In the genomic region with DNA sequence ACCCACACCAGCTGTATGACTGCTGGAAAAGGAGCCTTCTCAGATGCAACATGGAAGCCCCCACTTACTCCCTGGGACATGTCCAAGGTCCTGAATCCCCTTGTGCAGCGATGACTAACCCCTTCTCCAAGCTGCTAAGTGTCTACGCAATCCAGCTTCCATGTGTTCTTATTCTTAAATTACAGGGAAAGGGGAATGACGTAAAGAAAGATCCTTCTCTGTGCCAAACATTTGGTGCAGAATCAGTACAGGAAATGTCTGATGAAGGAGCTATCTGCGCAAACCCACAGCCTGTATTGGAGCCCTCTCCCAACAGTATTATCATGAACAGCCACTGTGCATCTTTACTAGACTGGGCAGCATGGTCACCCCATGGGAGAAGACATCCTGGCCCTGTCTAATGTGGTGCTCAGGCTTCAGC, we compare ENCODE assay signal across 14 cellular contexts.
DNase-seq lines count a peak whose midpoint lies in the region; ATAC-seq and TF ChIP-seq lines count a peak whose summit lies in the region.
"Had no signal": no experiment of that assay in that cellular context is flagged by ENCODE, and none has a peak within 500 bp of the region (broad histone marks: within the 10 kb centered on the region; RNA-seq: fewer than 3 reads in every experiment).

No MANE protein-coding gene starts in this region.

- H3K27ac ChIP-seq in mesendoderm (ENCODE audit: low read depth, low read length): no peak overlapping the region
- no peak overlapping the region for H3K27ac ChIP-seq in tibial nerve
- H3K27ac ChIP-seq in Peyer's patch: peak overlapping the region in 1 of 4 donors; percentile 32
- H3K27ac ChIP-seq: vagina had no signal

- no peak overlapping the region for H2BK15ac ChIP-seq in mesendoderm (replicated peaks; ENCODE audit: low read depth)

- H3K56ac ChIP-seq in mesendoderm (ENCODE audit: low read length): no peak overlapping the region

- H3K4me3 ChIP-seq in fibroblast of mammary gland (ENCODE audit: control insufficient read depth, low read depth, low read length): no peak overlapping the region
- H3K4me3 ChIP-seq in mesendoderm (ENCODE audit: low read length): no peak overlapping the region
- H3K4me3 ChIP-seq in tibial nerve: no peak overlapping the region
- no peak overlapping the region for H3K4me3 ChIP-seq in Peyer's patch
- H3K4me3 ChIP-seq: vagina had no signal

- H3K4me2 ChIP-seq in mesendoderm (ENCODE audit: low read length): no peak overlapping the region

- ATAC-seq in GM21619 (IDR thresholded peaks at IDR 0.05; ENCODE audit: unreplicated experiment): no peak
- ATAC-seq: WTC11 had no signal

- no peak overlapping the region for H3K18ac ChIP-seq in mesendoderm (ENCODE audit: low read length)

- no CpG with 5 or more reads among the region's 4 CpGs for WGBS in mesendoderm (ENCODE audit: extremely low coverage, insufficient coverage, low lambda C conversion rate)
- 74 to 81% methylated on average over 4 of the region's 4 CpGs for WGBS in tibial nerve, 2 donors

- H4K5ac ChIP-seq in mesendoderm (ENCODE audit: low read length): no peak overlapping the region

- no peaks in the 10 kb centered on the region for H3K9me3 ChIP-seq in tibial nerve
- no peaks in the 10 kb centered on the region for H3K9me3 ChIP-seq in Peyer's patch
- H3K9me3 ChIP-seq: vagina had no signal

- TF ChIP-seq CTCF in fibroblast of mammary gland (conservative IDR thresholded peaks at IDR 0.05; ENCODE audit: control insufficient read depth, insufficient read depth, low read depth, low read length): no peak
- TF ChIP-seq CTCF in tibial nerve (IDR thresholded peaks at IDR 0.05): no peak
- no peak for TF ChIP-seq CTCF in Peyer's patch (IDR thresholded peaks at IDR 0.05)

- no peak overlapping the region for H2BK5ac ChIP-seq in mesendoderm (ENCODE audit: low read length)

- no peak overlapping the region for H3K9ac ChIP-seq in mesendoderm (ENCODE audit: low read length)

- no peaks in the 10 kb centered on the region for H3K79me1 ChIP-seq in mesendoderm (ENCODE audit: low read length)

- H2BK120ac ChIP-seq in mesendoderm (ENCODE audit: low read depth, low read length): no peak overlapping the region

- H4K8ac ChIP-seq in mesendoderm (ENCODE audit: low read depth, low read length): no peak overlapping the region

- no peaks in the 10 kb centered on the region for H3K4me1 ChIP-seq in mesendoderm (ENCODE audit: control insufficient read depth, low read depth, low read length)
- peaks cover 0 to 1% (median 0%) of the 10 kb centered on the region in 4 donors for H3K4me1 ChIP-seq in tibial nerve
- no peaks in the 10 kb centered on the region for H3K4me1 ChIP-seq in Peyer's patch
- H3K4me1 ChIP-seq: vagina had no signal

- no peak overlapping the region for H3K4ac ChIP-seq in mesendoderm (ENCODE audit: low read depth, low read length)

- H3K36me3 ChIP-seq in mesendoderm (ENCODE audit: control insufficient read depth, insufficient read depth, low read length): no peaks in the 10 kb centered on the region
- no peaks in the 10 kb centered on the region for H3K36me3 ChIP-seq in tibial nerve
- H3K36me3 ChIP-seq in Peyer's patch: peaks cover 0 to 3% (median 0%) of the 10 kb centered on the region in 3 donors
- H3K36me3 ChIP-seq: vagina had no signal

- DNase-seq in AG20443 (ENCODE audit: low spot score) (peak; percentile 37), NCI-H226 (peak; percentile 10), fibroblast of mammary gland (ENCODE audit: low read depth) (peak; percentile 88), mesendoderm (peak; percentile 23), tibial nerve (ENCODE audit: low spot score in 2 of 2) (no peak), Peyer's patch (no peak)
- no peak for DNase-seq in stimulated activated naive CD4-positive, alpha-beta T cell (lab: John Stamatoyannopoulos, UW)
- DNase-seq: effector memory CD4-positive, alpha-beta T cell; mammary epithelial cell; NCI-H1930; occipital lobe had no signal

- H3K23ac ChIP-seq in mesendoderm (ENCODE audit: low read length): no peak overlapping the region

- H2AK5ac ChIP-seq in mesendoderm (ENCODE audit: low read length): no peak overlapping the region

- H3K27me3 ChIP-seq in mesendoderm (ENCODE audit: insufficient read depth, low read length, poor library complexity) (no peaks in the 10 kb centered on the region), tibial nerve (no peaks in the 10 kb centered on the region), Peyer's patch (no peaks in the 10 kb centered on the region)
- H3K27me3 ChIP-seq: vagina had no signal

- no peak for TF ChIP-seq EP300 in tibial nerve (IDR thresholded peaks at IDR 0.05)

- no peaks in the 10 kb centered on the region for H3K79me2 ChIP-seq in mesendoderm (ENCODE audit: control insufficient read depth, insufficient read depth, low read length)

- no peak for TF ChIP-seq POLR2A in tibial nerve (IDR thresholded peaks at IDR 0.05)
- TF ChIP-seq POLR2A in Peyer's patch (IDR thresholded peaks at IDR 0.05): no peak

Comparison
In these comparisons a context has a peak if more than half of its experiments do, and no peak if none do; other contexts are left out.
1. DNase-seq: peak in AG20443 (single experiment), NCI-H226 (single experiment), fibroblast of mammary gland (single experiment) and mesendoderm (single experiment); none in stimulated activated naive CD4-positive, alpha-beta T cell (0 of 6), tibial nerve (0 of 2) and Peyer's patch (0 of 3).